20 cellular contexts compared by ENCODE assay signal in genomic region chr7:84297606-84298005, GRCh38.
"Had no signal": no experiment of that assay in that cellular context is flagged by ENCODE, and none has a peak within 500 bp of the region (broad histone marks: within the 10 kb centered on the region; RNA-seq: fewer than 3 reads in every experiment).

No MANE protein-coding gene starts in this region.

- FAIRE-seq: colon had no signal

- H3K9me3 ChIP-seq: gastroesophageal sphincter, ovary, right atrium auricular region, sigmoid colon, stomach, thoracic aorta, transverse colon had no signal

- H3K4me1 ChIP-seq: gastroesophageal sphincter, right atrium auricular region, stomach, transverse colon had no signal

- H3K27ac ChIP-seq: gastroesophageal sphincter, ovary, right atrium auricular region, sigmoid colon, skin epidermis, stomach, thoracic aorta, transverse colon had no signal

- H3K36me3 ChIP-seq: gastroesophageal sphincter, ovary, right atrium auricular region, sigmoid colon, stomach, thoracic aorta, transverse colon had no signal

- H3K27me3 ChIP-seq: gastroesophageal sphincter, right atrium auricular region, sigmoid colon, stomach, transverse colon had no signal

- DNase-seq: cerebellar nuclear complex; dermis blood vessel endothelial cell; glutamatergic neuron; islet precursor cell; left ventricle myocardium superior; mesendoderm; naive thymus-derived CD4-positive, alpha-beta T cell; ovary; sigmoid colon; stimulated activated CD4-positive, alpha-beta T cell treated with anti-CD3 and anti-CD28 coated beads, Interleukin-2, amount 100 ng/mL, for 24 hours; stimulated activated naive CD4-positive, alpha-beta T cell; stomach; substantia nigra; transverse colon had no signal

- H3K4me3 ChIP-seq: gastroesophageal sphincter, lung, ovary, right atrium auricular region, sigmoid colon, skin epidermis, stomach, thoracic aorta, transverse colon had no signal

- ATAC-seq: gastroesophageal sphincter; left ventricle myocardium superior; naive thymus-derived CD4-positive, alpha-beta T cell had no signal
